8 cellular contexts compared by ENCODE assay signal in genomic region chr17:4554997-4555799, GRCh38. TPM values are rescaled to one million over a fixed set of nuclear protein-coding genes. Genes with fewer than 3 reads are reported as not detected.
DNase-seq lines count a peak whose midpoint lies in the region; ATAC-seq, FAIRE-seq and TF ChIP-seq lines count a peak whose summit lies in the region.

Gene MYBBP1A, minus strand, starts transcription at chr17:4555384. Its CDS starts 60 bp downstream, at chr17:4555324.

- peak within 1 kb of the TSS; percentile 88 to 97 for H3K4me3 Mint-ChIP-seq in activated T-cell treated with anti-CD3 and anti-CD28 coated beads, Interleukin-2, amount 50 U/mL, for 72 hours

- H3K27me3 ChIP-seq in esophagus squamous epithelium = no peaks in the 10 kb centered on the region

- WGBS in esophagus squamous epithelium, 2 donors = 0% methylated on average over 10 to 13 of the region's 69 CpGs

- TF ChIP-seq POLR2A in esophagus squamous epithelium (IDR thresholded peaks at IDR 0.05) = peak in 3 of 4 donors; percentile 26 to 63 (median 54)

- H3K27ac Mint-ChIP-seq in activated T-cell treated with anti-CD3 and anti-CD28 coated beads, Interleukin-2, amount 50 U/mL, for 72 hours = peak within 1 kb of the TSS; percentile 95

- peaks cover 12 to 60% (median 24%) of the 10 kb centered on the region in 3 donors for H3K4me1 ChIP-seq in esophagus squamous epithelium

- peak in 2 of 6 experiments; percentile 13 to 27 for TF ChIP-seq CTCF in esophagus squamous epithelium (IDR thresholded peaks at IDR 0.05)

- ATAC-seq in GM21737 (IDR thresholded peaks at IDR 0.05; ENCODE audit: unreplicated experiment) = peak; percentile 69
- peak; percentile 94 for ATAC-seq in activated T-cell treated with anti-CD3 and anti-CD28 coated beads, Interleukin-2, amount 50 U/mL, for 72 hours (replicated peaks in 1 of 2)

- peak within 1 kb of the TSS; percentile 57 to 94 (median 84) for H3K4me3 ChIP-seq in esophagus squamous epithelium

- peaks cover 48% of the 10 kb centered on the region for H3K4me1 Mint-ChIP-seq in activated T-cell treated with anti-CD3 and anti-CD28 coated beads, Interleukin-2, amount 50 U/mL, for 72 hours (ENCODE audit: low read depth)

- peak; percentile 62 for FAIRE-seq in RCC 7860 (lab: Jason Lieb, UNC)

- peak within 1 kb of the TSS; percentile 86 for H3K27ac ChIP-seq in KOPT-K1 (ENCODE audit: low read depth, low read length, poor library complexity, severe bottlenecking)
- H3K27ac ChIP-seq in esophagus squamous epithelium = peak within 1 kb of the TSS; percentile 76 to 89 (median 84)

- peak; percentile 93 for DNase-seq in DMS79 treated with DMSO at 0.1 percent for 48 hours (lab: John Stamatoyannopoulos, UW)
- DNase-seq in RCC 7860 (ENCODE audit: low spot score) = peak; percentile 84
- peak; percentile 98 for DNase-seq in activated T-cell treated with anti-CD3 and anti-CD28 coated beads, Interleukin-2, amount 50 U/mL, for 72 hours
- peak; percentile 73 for DNase-seq in esophagus squamous epithelium (lab: John Stamatoyannopoulos, UW)
- peak; percentile 97 for DNase-seq in myocyte (ENCODE audit: low read depth)
- peak; percentile 87 to 95 for DNase-seq in stimulated activated CD8-positive, alpha-beta memory T cell treated with anti-CD3 and anti-CD28 coated beads, Interleukin-7, amount 100 ng/mL, for 48 hours (ENCODE audit: extremely low read depth in 1 of 2, low read depth in 1 of 2)

- H3K9me3 Mint-ChIP-seq in activated T-cell treated with anti-CD3 and anti-CD28 coated beads, Interleukin-2, amount 50 U/mL, for 72 hours = no peaks in the 10 kb centered on the region

- H3K9me3 ChIP-seq in KOPT-K1 (ENCODE audit: insufficient read depth, low read length, poor library complexity, severe bottlenecking) = no peaks in the 10 kb centered on the region
- no peaks in the 10 kb centered on the region for H3K9me3 ChIP-seq in esophagus squamous epithelium

- peaks cover 3 to 5% of the 10 kb centered on the region in 2 donors for H3K36me3 Mint-ChIP-seq in activated T-cell treated with anti-CD3 and anti-CD28 coated beads, Interleukin-2, amount 50 U/mL, for 72 hours (ENCODE audit: insufficient read depth in 2 of 2)

- intact Hi-C loops in esophagus squamous epithelium (cut with DNase I) = no loop called here

- no peaks in the 10 kb centered on the region for H3K27me3 Mint-ChIP-seq in activated T-cell treated with anti-CD3 and anti-CD28 coated beads, Interleukin-2, amount 50 U/mL, for 72 hours (ENCODE audit: low read depth)

- H3K36me3 ChIP-seq in KOPT-K1 (ENCODE audit: insufficient read depth, low read length) (peaks cover 38% of the 10 kb centered on the region), esophagus squamous epithelium (peaks cover 14 to 48% (median 33%) of the 10 kb centered on the region in 3 donors)

RNA-seq across cellular contexts. Expression of gene MYBBP1A, which starts in this region (rescaled TPM):
- total RNA-seq in activated T-cell treated with anti-CD3 and anti-CD28 coated beads, Interleukin-2, amount 50 U/mL, for 72 hours = 10 to 100 TPM; 44.5 to 55.7 TPM
- 10 to 100 TPM; 32.4 to 70.0 (median 54.4) TPM for total RNA-seq in esophagus squamous epithelium
- total RNA-seq in myocyte = 50.0 and 51.4 TPM in 2 replicates
- 36.0 TPM for polyA plus RNA-seq in myocyte (2012)

Comparison
In these comparisons a context has a peak if more than half of its experiments do, and no peak if none do; other contexts are left out.
1. Peak in every context shown above with its lines: DNase-seq, ATAC-seq, H3K4me3 ChIP-seq and H3K27ac ChIP-seq.